Comparison of ENCODE assay signal across 8 cellular contexts in genomic region chr3:122576174-122576940, GRCh38. TPM values are rescaled to one million over a fixed set of nuclear protein-coding genes. Genes with fewer than 3 reads are reported as not detected.
DNase-seq lines count a peak whose midpoint lies in the region; ATAC-seq and TF ChIP-seq lines count a peak whose summit lies in the region.

No MANE protein-coding gene starts in this region.

- H3K36me3 ChIP-seq in Peyer's patch (peaks cover 0 to 22% (median 0%) of the 10 kb centered on the region in 3 donors), stomach (peaks cover 5 to 30% (median 27%) of the 10 kb centered on the region in 4 donors)

- peak overlapping the region in 3 of 4 donors; percentile 57 to 89 (median 82) for H3K27ac ChIP-seq in Peyer's patch
- no peak overlapping the region for H3K27ac ChIP-seq in stomach

- 54 to 69% (median 68%) methylated on average over 8 of the region's 8 CpGs for WGBS in stomach, 5 donors

- no peak overlapping the region for H3K4me3 ChIP-seq in Peyer's patch
- no peak overlapping the region for H3K4me3 ChIP-seq in stomach

- intact Hi-C loops in stomach (cut with DNase I; ENCODE audit: low total_unique reads): no loop called here

- TF ChIP-seq EP300 in stomach (IDR thresholded peaks at IDR 0.05): no peak

- H3K27me3 ChIP-seq in Peyer's patch (no peaks in the 10 kb centered on the region), stomach (peaks cover 0 to 4% (median 0%) of the 10 kb centered on the region in 3 donors)

- ATAC-seq in GM18870 (IDR thresholded peaks at IDR 0.05; ENCODE audit: unreplicated experiment) (peak; percentile 87), HG02642 (IDR thresholded peaks at IDR 0.05; ENCODE audit: poor library complexity, unreplicated experiment) (peak; percentile 90)

- peaks cover 0 to 4% (median 0%) of the 10 kb centered on the region in 4 donors for H3K4me1 ChIP-seq in Peyer's patch
- peaks cover 0 to 24% (median 14%) of the 10 kb centered on the region in 4 donors for H3K4me1 ChIP-seq in stomach

- H3K9me3 ChIP-seq in Peyer's patch (peaks cover 0 to 2% (median 0%) of the 10 kb centered on the region in 4 donors), stomach (peaks cover 0 to 2% (median under 1%) of the 10 kb centered on the region in 4 donors)

- peak in 2 of 3 donors; percentile 70 to 73 for DNase-seq in Peyer's patch
- peak; percentile 26 for DNase-seq in myocyte (ENCODE audit: low read depth)
- no peak for DNase-seq in stomach
- DNase-seq in medulla oblongata (ENCODE audit: extremely low spot score): no peak
- no peak for DNase-seq in RPMI8226
- DNase-seq in HPDE6-E6E7 (ENCODE audit: extremely low spot score): no peak

- TF ChIP-seq CTCF in Peyer's patch (IDR thresholded peaks at IDR 0.05): no peak
- TF ChIP-seq CTCF in stomach (IDR thresholded peaks at IDR 0.05): no peak

- TF ChIP-seq POLR2A in Peyer's patch (IDR thresholded peaks at IDR 0.05) (no peak), stomach (IDR thresholded peaks at IDR 0.05) (no peak)

RNA-seq across cellular contexts. Expression of gene PARP15, which starts 1.1 kb away (rescaled TPM):
- total RNA-seq in Peyer's patch (100 to 1,000 TPM in 1 of 4 donors, 1 to 10 TPM in 3; 3.1 to 109 (median 6.5) TPM), myocyte (0.08 TPM in 1 of 2 replicates, not detected in the other), stomach (1 to 10 TPM in 4 of 5 donors, not detected in 1; 1.2 to 4.5 (median 1.9) TPM)
- not detected for polyA plus RNA-seq in myocyte (2012)
- 1 to 10 TPM in 2 of 3 donors, under 1 TPM in 1; 0.25 to 1.3 (median 1.2) TPM for polyA plus RNA-seq in stomach

RNA-seq across cellular contexts. Expression of gene DTX3L, which starts 12.2 kb away (rescaled TPM):
- total RNA-seq in Peyer's patch (10 to 100 TPM; 31.2 to 47.3 (median 33.7) TPM), myocyte (17.3 and 19.6 TPM in 2 replicates), stomach (10 to 100 TPM in 4 of 5 donors, 1 to 10 TPM in 1; 5.8 to 29.0 (median 26.1) TPM)
- 4.0 TPM for polyA plus RNA-seq in myocyte (2012)
- polyA plus RNA-seq in stomach: 10 to 100 TPM in 2 of 3 donors, 1 to 10 TPM in 1; 9.2 to 11.2 (median 10.5) TPM

RNA-seq across cellular contexts. Expression of gene PARP9, which starts 12.3 kb away (rescaled TPM):
- total RNA-seq in Peyer's patch (10 to 100 TPM; 26.4 to 38.8 (median 31.2) TPM), myocyte (20.3 and 28.6 TPM in 2 replicates), stomach (10 to 100 TPM in 4 of 5 donors, 1 to 10 TPM in 1; 1.4 to 42.6 (median 23.9) TPM)
- 9.3 TPM for polyA plus RNA-seq in myocyte (2012)
- polyA plus RNA-seq in stomach: 10 to 100 TPM; 19.5 to 26.5 (median 21.4) TPM

Comparison
In these comparisons a context has a peak if more than half of its experiments do, and no peak if none do; other contexts are left out.
1. DNase-seq: peak in Peyer's patch (2 of 3) and myocyte (single experiment); none in stomach (single experiment), medulla oblongata (single experiment), RPMI8226 (single experiment) and HPDE6-E6E7 (single experiment).
2. H3K27ac ChIP-seq: peak in Peyer's patch (3 of 4); none in stomach (0 of 5).